ENCODE assay signal across 11 cellular contexts in genomic region chrX:78754917-78755316, GRCh38. TPM values are rescaled to one million over a fixed set of nuclear protein-coding genes. Genes with fewer than 3 reads are reported as not detected.
A peak's percentile ranks its signal among the peaks of the same experiment; 100 is the strongest.
DNase-seq lines count a peak whose midpoint lies in the region; ATAC-seq and TF ChIP-seq lines count a peak whose summit lies in the region.
"Had no signal": no experiment of that assay in that cellular context is flagged by ENCODE, and none has a peak within 500 bp of the region (broad histone marks: within the 10 kb centered on the region; RNA-seq: fewer than 3 reads in every experiment).

No MANE protein-coding gene starts in this region.

- peak overlapping the region; percentile 73 for H3K27ac Mint-ChIP-seq in activated B cell treated with CpG ODN at 0.5 μM for 24 hours
- H3K27ac Mint-ChIP-seq: activated naive CD8-positive, alpha-beta T cell treated with anti-CD3 and anti-CD28 coated beads for 36 hours; stimulated activated naive CD8-positive, alpha-beta T cell treated with anti-CD3 and anti-CD28 coated beads, Interleukin-15, Interleukin-2, amounts not matched to agents 100 ng/mL and 50 ng/mL, for 24 hours had no signal

- TF ChIP-seq CTCF in activated B cell treated with CpG ODN at 0.5 μM for 24 hours (IDR thresholded peaks at IDR 0.05), result no peak
- TF ChIP-seq CTCF in lower lobe of right lung (IDR thresholded peaks at IDR 0.05), result no peak
- TF ChIP-seq CTCF in thyroid gland (IDR thresholded peaks at IDR 0.05), result no peak

- intact Hi-C loops in activated B cell treated with CpG ODN at 0.5 μM for 24 hours (cut with micrococcal nuclease) (loop anchor here (1.0 to 10.0 kb wide), 7 partner anchors 192 to 840 kb away; partner anchors contain the start of genes ATP7A, P2RY10 and PGK1), lower lobe of right lung (cut with DNase I) (no loop called here), thyroid gland (cut with DNase I) (no loop called here), left ventricle myocardium superior (cut with micrococcal nuclease) (no loop called here)

- POLR2A ChIA-PET in activated B cell treated with CpG ODN at 0.5 μM for 24 hours (lab: Charles Lee), result interaction anchor here (0.6 kb wide), 2 partner anchors 615 to 982 kb away, joined by 3 to 11 read pairs; partner anchors contain the start of gene TAF9B

- 82% methylated on average over 5 of the region's 5 CpGs for WGBS in thyroid gland, 2 donors

- no peak overlapping the region for H3K4me3 ChIP-seq in lower lobe of right lung
- H3K4me3 ChIP-seq in thyroid gland (replicated peaks in 1 of 3), result no peak overlapping the region

- TF ChIP-seq POLR2A in thyroid gland (IDR thresholded peaks at IDR 0.05), result no peak

- no peaks in the 10 kb centered on the region for H3K27me3 Mint-ChIP-seq in activated B cell treated with CpG ODN at 0.5 μM for 24 hours
- H3K27me3 Mint-ChIP-seq: activated naive CD8-positive, alpha-beta T cell treated with anti-CD3 and anti-CD28 coated beads for 36 hours; stimulated activated naive CD8-positive, alpha-beta T cell treated with anti-CD3 and anti-CD28 coated beads, Interleukin-15, Interleukin-2, amounts not matched to agents 100 ng/mL and 50 ng/mL, for 24 hours had no signal

- H3K4me1 Mint-ChIP-seq in activated B cell treated with CpG ODN at 0.5 μM for 24 hours, result peaks cover 45% of the 10 kb centered on the region
- H3K4me1 Mint-ChIP-seq: activated naive CD8-positive, alpha-beta T cell treated with anti-CD3 and anti-CD28 coated beads for 36 hours had no signal

- H3K36me3 Mint-ChIP-seq in activated B cell treated with CpG ODN at 0.5 μM for 24 hours (ENCODE audit: low read depth), result no peaks in the 10 kb centered on the region
- H3K36me3 Mint-ChIP-seq: activated naive CD8-positive, alpha-beta T cell treated with anti-CD3 and anti-CD28 coated beads for 36 hours had no signal

- H3K27me3 ChIP-seq in lower lobe of right lung (ENCODE audit: low read depth), result no peaks in the 10 kb centered on the region
- no peaks in the 10 kb centered on the region for H3K27me3 ChIP-seq in thyroid gland

- ATAC-seq in GM18508 (IDR thresholded peaks at IDR 0.05; ENCODE audit: insufficient read depth, unreplicated experiment) (peak; percentile 90), GM21526 (IDR thresholded peaks at IDR 0.05; ENCODE audit: low FRiP score, unreplicated experiment) (peak; percentile 89), HG03196 (IDR thresholded peaks at IDR 0.05; ENCODE audit: unreplicated experiment) (peak; percentile 90), activated B cell treated with CpG ODN at 0.5 μM for 24 hours (ENCODE audit: low read depth) (peak; percentile 85), lower lobe of right lung (no peak), left ventricle myocardium superior (no peak)

- H3K9me3 ChIP-seq in lower lobe of right lung, result no peaks in the 10 kb centered on the region
- H3K9me3 ChIP-seq in thyroid gland, result no peaks in the 10 kb centered on the region

- H3K36me3 ChIP-seq in lower lobe of right lung, result no peaks in the 10 kb centered on the region
- H3K36me3 ChIP-seq in thyroid gland, result no peaks in the 10 kb centered on the region

- no peaks in the 10 kb centered on the region for H3K4me1 ChIP-seq in lower lobe of right lung
- H3K4me1 ChIP-seq in thyroid gland, result no peaks in the 10 kb centered on the region

- CTCF ChIA-PET in activated B cell treated with CpG ODN at 0.5 μM for 24 hours (lab: Charles Lee), result interaction anchor here (0.7 to 1.4 kb wide), 3 partner anchors 199 to 357 kb away, joined by 3 to 5 read pairs (median 3); no protein-coding TSS in a partner anchor

- DNase-seq in activated B cell treated with CpG ODN at 0.5 μM for 24 hours (no peak), lower lobe of right lung (no peak), thyroid gland (no peak), DMS153 (lab: John Stamatoyannopoulos, UW) (no peak), left ventricle myocardium superior (no peak)
- DNase-seq: activated CD4-positive, alpha-beta T cell treated with anti-CD3 and anti-CD28 coated beads for 1 hour; activated naive CD8-positive, alpha-beta T cell treated with anti-CD3 and anti-CD28 coated beads for 36 hours had no signal

- H3K4me3 Mint-ChIP-seq in activated B cell treated with CpG ODN at 0.5 μM for 24 hours, result peak overlapping the region; percentile 56
- H3K4me3 Mint-ChIP-seq: activated naive CD8-positive, alpha-beta T cell treated with anti-CD3 and anti-CD28 coated beads for 36 hours; stimulated activated naive CD8-positive, alpha-beta T cell treated with anti-CD3 and anti-CD28 coated beads, Interleukin-15, Interleukin-2, amounts not matched to agents 100 ng/mL and 50 ng/mL, for 24 hours had no signal

- H3K27ac ChIP-seq in lower lobe of right lung (no peak overlapping the region), thyroid gland (no peak overlapping the region)

- no peaks in the 10 kb centered on the region for H3K9me3 Mint-ChIP-seq in activated B cell treated with CpG ODN at 0.5 μM for 24 hours
- H3K9me3 Mint-ChIP-seq: activated naive CD8-positive, alpha-beta T cell treated with anti-CD3 and anti-CD28 coated beads for 36 hours; stimulated activated naive CD8-positive, alpha-beta T cell treated with anti-CD3 and anti-CD28 coated beads, Interleukin-15, Interleukin-2, amounts not matched to agents 100 ng/mL and 50 ng/mL, for 24 hours had no signal

RNA-seq across cellular contexts. Expression of gene LPAR4, which starts 7.4 kb away (rescaled TPM):
- total RNA-seq in activated B cell treated with CpG ODN at 0.5 μM for 24 hours, result 0.11 TPM in 1 of 2 replicates, not detected in the other
- total RNA-seq in lower lobe of right lung, result 0.18 TPM
- total RNA-seq in thyroid gland, result 1 to 10 TPM in 1 of 4 donors, not detected in 3; 2.0 TPM
- total RNA-seq in left ventricle myocardium superior, result 0.15 TPM
- total RNA-seq: activated naive CD8-positive, alpha-beta T cell treated with anti-CD3 and anti-CD28 coated beads for 36 hours had no signal

Comparison
In these comparisons a context has a peak if more than half of its experiments do, and no peak if none do; other contexts are left out.
1. ATAC-seq: peak in GM18508 (single experiment), GM21526 (single experiment), HG03196 (single experiment) and activated B cell treated with CpG ODN at 0.5 μM for 24 hours (single experiment); none in lower lobe of right lung (0 of 2) and left ventricle myocardium superior (single experiment).